Comparison of ENCODE assay signal across 9 cellular contexts in genomic region chr7:74092964-74093339, GRCh38. TPM values are rescaled to one million over a fixed set of nuclear protein-coding genes. Genes with fewer than 3 reads are reported as not detected.
DNase-seq lines count a peak whose midpoint lies in the region; ATAC-seq, FAIRE-seq and TF ChIP-seq lines count a peak whose summit lies in the region.
"Had no signal": no experiment of that assay in that cellular context is flagged by ENCODE, and none has a peak within 500 bp of the region (broad histone marks: within the 10 kb centered on the region; RNA-seq: fewer than 3 reads in every experiment).

No MANE protein-coding gene starts in this region.

- intact Hi-C loops in esophagus squamous epithelium (cut with DNase I) (no loop called here), gastrocnemius medialis (cut with DNase I; ENCODE audit: low total_unique reads) (no loop called here)

- ATAC-seq in gastrocnemius medialis, result peak; percentile 14 to 17
- no peak for ATAC-seq in activated T-cell treated with anti-CD3 and anti-CD28 coated beads, Interleukin-2, amount 50 U/mL, for 4 hours

- in situ Hi-C loops in gastrocnemius medialis (cut with MboI; ENCODE audit: low sequenced_read_pairs in 4 of 4), result no loop called here

- no peak overlapping the region for H3K4me3 Mint-ChIP-seq in activated T-cell treated with anti-CD3 and anti-CD28 coated beads, Interleukin-2, amount 50 U/mL, for 4 hours

- no peaks in the 10 kb centered on the region for H3K27me3 Mint-ChIP-seq in activated T-cell treated with anti-CD3 and anti-CD28 coated beads, Interleukin-2, amount 50 U/mL, for 4 hours (ENCODE audit: low read depth)

- H3K36me3 Mint-ChIP-seq in activated T-cell treated with anti-CD3 and anti-CD28 coated beads, Interleukin-2, amount 50 U/mL, for 4 hours (ENCODE audit: insufficient read depth), result peaks cover 6% of the 10 kb centered on the region

- peaks cover 23 to 36% (median 30%) of the 10 kb centered on the region in 3 donors for H3K4me1 ChIP-seq in esophagus squamous epithelium
- peaks cover 18 to 22% of the 10 kb centered on the region in 2 donors for H3K4me1 ChIP-seq in gastrocnemius medialis

- H3K27ac ChIP-seq in esophagus squamous epithelium, result peak overlapping the region; percentile 60 to 87 (median 75)
- peak overlapping the region; percentile 57 to 68 (median 60) for H3K27ac ChIP-seq in gastrocnemius medialis
- H3K27ac ChIP-seq: VCaP had no signal

- no peaks in the 10 kb centered on the region for H3K27me3 ChIP-seq in esophagus squamous epithelium
- no peaks in the 10 kb centered on the region for H3K27me3 ChIP-seq in gastrocnemius medialis

- peak; percentile 6; the same call in 1 of the 2 replicates for TF ChIP-seq POLR2A in H54 (IDR thresholded peaks at IDR 0.05; ENCODE audit: low read depth, low read length)
- no peak for TF ChIP-seq POLR2A in esophagus squamous epithelium (IDR thresholded peaks at IDR 0.05)
- no peak for TF ChIP-seq POLR2A in gastrocnemius medialis (IDR thresholded peaks at IDR 0.05)

- H3K9me3 Mint-ChIP-seq in activated T-cell treated with anti-CD3 and anti-CD28 coated beads, Interleukin-2, amount 50 U/mL, for 4 hours, result no peaks in the 10 kb centered on the region

- H3K4me1 Mint-ChIP-seq in activated T-cell treated with anti-CD3 and anti-CD28 coated beads, Interleukin-2, amount 50 U/mL, for 4 hours (ENCODE audit: low read depth), result peaks cover 18% of the 10 kb centered on the region

- H3K9me3 ChIP-seq in esophagus squamous epithelium (no peaks in the 10 kb centered on the region), gastrocnemius medialis (no peaks in the 10 kb centered on the region)

- FAIRE-seq in GM18507 (lab: Jason Lieb, UNC), result peak; percentile 88
- FAIRE-seq in H54 (lab: Jason Lieb, UNC), result no peak

- H3K36me3 ChIP-seq in esophagus squamous epithelium, result peaks cover 0 to 46% (median 9%) of the 10 kb centered on the region in 3 donors
- peaks cover 0 to 22% of the 10 kb centered on the region in 2 donors for H3K36me3 ChIP-seq in gastrocnemius medialis

- TF ChIP-seq CTCF in esophagus squamous epithelium (IDR thresholded peaks at IDR 0.05) (no peak), gastrocnemius medialis (IDR thresholded peaks at IDR 0.05 in 4 of 5, conservative IDR thresholded peaks at IDR 0.05 in 1 of 5) (no peak)

- peak; percentile 66 for DNase-seq in GM18507 (ENCODE audit: extremely low spot score, insufficient read length, low read depth)
- no peak for DNase-seq in H54 (ENCODE audit: insufficient read length, low spot score)
- DNase-seq in NOMO-1 (lab: John Stamatoyannopoulos, UW; ENCODE audit: unreplicated experiment in 2 of 2), result peak; percentile 37 to 46
- no peak for DNase-seq in esophagus squamous epithelium (lab: John Stamatoyannopoulos, UW)
- DNase-seq in gastrocnemius medialis, result peak; percentile 31 to 54
- DNase-seq in activated T-cell treated with anti-CD3 and anti-CD28 coated beads, Interleukin-2, amount 50 U/mL, for 4 hours, result no peak
- no peak for DNase-seq in cerebellum (ENCODE audit: low spot score)
- no peak for DNase-seq in iPS-NIHi11 (ENCODE audit: low spot score)

- H3K4me3 ChIP-seq in esophagus squamous epithelium (peak overlapping the region in 3 of 4 donors; percentile 39 to 64 (median 45)), gastrocnemius medialis (peak overlapping the region in 2 of 4 donors; percentile 1 to 18)

- no CpG with 5 or more reads among the region's 10 CpGs for WGBS in esophagus squamous epithelium, 2 donors

RNA-seq across cellular contexts. Expression of gene LIMK1, which starts 9.3 kb away (rescaled TPM):
- total RNA-seq in esophagus squamous epithelium (10 to 100 TPM in 3 of 4 donors, 1 to 10 TPM in 1; 8.0 to 13.2 (median 12.2) TPM), gastrocnemius medialis (10 to 100 TPM; 15.3 to 56.4 (median 23.3) TPM), cerebellum (15.2 TPM)
- total RNA-seq in activated T-cell treated with anti-CD3 and anti-CD28 coated beads, Interleukin-2, amount 50 U/mL, for 4 hours, result 10 to 100 TPM; 17.9 to 22.1 (median 19.3) TPM

Comparison
In these comparisons a context has a peak if more than half of its experiments do, and no peak if none do; other contexts are left out.
1. DNase-seq: peak in GM18507 (single experiment), NOMO-1 (2 of 2) and gastrocnemius medialis (2 of 2); none in H54 (single experiment), esophagus squamous epithelium (single experiment), activated T-cell treated with anti-CD3 and anti-CD28 coated beads, Interleukin-2, amount 50 U/mL, for 4 hours (single experiment), cerebellum (single experiment) and iPS-NIHi11 (single experiment).
2. ATAC-seq: peak in gastrocnemius medialis (2 of 2); none in activated T-cell treated with anti-CD3 and anti-CD28 coated beads, Interleukin-2, amount 50 U/mL, for 4 hours (0 of 2).